ENCODE assay signal across 28 cellular contexts in genomic region chr17:68801564-68801963, GRCh38.
"Had no signal": no experiment of that assay in that cellular context is flagged by ENCODE, and none has a peak within 500 bp of the region (broad histone marks: within the 10 kb centered on the region; RNA-seq: fewer than 3 reads in every experiment).

No MANE protein-coding gene starts in this region.

- FAIRE-seq: endothelial cell of umbilical vein had no signal

- H3K36me3 ChIP-seq: ascending aorta, breast epithelium, cardiac muscle cell, colonic mucosa, esophagus squamous epithelium, gastroesophageal sphincter had no signal

- H3K27me3 ChIP-seq: ascending aorta, breast epithelium, cardiac muscle cell, colonic mucosa, esophagus squamous epithelium, gastroesophageal sphincter had no signal

- H3K9me3 ChIP-seq: ascending aorta, breast epithelium, colonic mucosa, esophagus squamous epithelium, gastroesophageal sphincter had no signal

- DNase-seq: activated CD4-positive, alpha-beta memory T cell treated with anti-CD3 and anti-CD28 coated beads for 36 hours; activated CD4-positive, alpha-beta T cell treated with anti-CD3 and anti-CD28 coated beads for 36 hours; activated CD4-positive, alpha-beta T cell treated with anti-CD3 and anti-CD28 coated beads, Interleukin-2, amount 10 ng/mL, durations not matched to agents 24 days and 14 days; activated CD4-positive, CD25-positive, alpha-beta regulatory T cell; activated CD4-positive, CD25-positive, alpha-beta regulatory T cell treated with anti-CD3 and anti-CD28 coated beads, Interleukin-2, amount 50 U/mL, for 72 hours; activated CD8-positive, alpha-beta memory T cell treated with anti-CD3 and anti-CD28 coated beads, Interleukin-2, amount 10 ng/mL, durations not matched to agents 7 days and 5 days; activated CD8-positive, alpha-beta memory T cell treated with anti-CD3 and anti-CD28 coated beads, Interleukin-2, amount 50 U/mL, for 4 hours; activated CD8-positive, alpha-beta T cell treated with anti-CD3 and anti-CD28 coated beads, Interleukin-2, amount 10 ng/mL, durations not matched to agents 7 days and 5 days; activated gamma-delta T cell; activated naive CD4-positive, alpha-beta T cell; activated naive CD4-positive, alpha-beta T cell treated with anti-CD3 and anti-CD28 coated beads, Interleukin-2, amount 10 ng/mL, durations not matched to agents 7 days and 5 days; activated naive CD8-positive, alpha-beta T cell treated with anti-CD3 and anti-CD28 coated beads, Interleukin-2, amount 10 ng/mL, durations not matched to agents 7 days and 5 days; activated T-cell treated with anti-CD3 and anti-CD28 coated beads, Interleukin-2, amount 50 U/mL, for 1 hour; activated T-cell treated with anti-CD3 and anti-CD28 coated beads, Interleukin-2, amount 50 U/mL, for 72 hours; central memory CD4-positive, alpha-beta T cell; cerebellar nuclear complex; colonic mucosa; effector CD8-positive, alpha-beta T cell; esophagus squamous epithelium; foreskin melanocyte; T-helper 2 cell had no signal

- H3K4me3 ChIP-seq: ascending aorta, breast epithelium, cardiac muscle cell, colonic mucosa, esophagus squamous epithelium, gastroesophageal sphincter had no signal

- H3K27ac ChIP-seq: ascending aorta, cardiac muscle cell, colonic mucosa, epithelial cell of prostate, esophagus squamous epithelium, gastroesophageal sphincter had no signal

- ATAC-seq: activated CD4-positive, alpha-beta T cell treated with anti-CD3 and anti-CD28 coated beads for 36 hours; activated CD8-positive, alpha-beta memory T cell treated with anti-CD3 and anti-CD28 coated beads, Interleukin-2, amount 10 ng/mL, durations not matched to agents 7 days and 5 days; activated CD8-positive, alpha-beta T cell treated with anti-CD3 and anti-CD28 coated beads, Interleukin-2, amount 10 ng/mL, durations not matched to agents 7 days and 5 days; activated naive CD4-positive, alpha-beta T cell treated with anti-CD3 and anti-CD28 coated beads, Interleukin-2, amount 50 U/mL, for 72 hours; activated T-cell treated with anti-CD3 and anti-CD28 coated beads, Interleukin-2, amount 50 U/mL, for 72 hours had no signal

- H3K4me1 ChIP-seq: ascending aorta, breast epithelium, colonic mucosa, esophagus squamous epithelium, gastroesophageal sphincter had no signal
